Comparison of ENCODE assay signal across 2 cellular contexts in the genomic region with DNA sequence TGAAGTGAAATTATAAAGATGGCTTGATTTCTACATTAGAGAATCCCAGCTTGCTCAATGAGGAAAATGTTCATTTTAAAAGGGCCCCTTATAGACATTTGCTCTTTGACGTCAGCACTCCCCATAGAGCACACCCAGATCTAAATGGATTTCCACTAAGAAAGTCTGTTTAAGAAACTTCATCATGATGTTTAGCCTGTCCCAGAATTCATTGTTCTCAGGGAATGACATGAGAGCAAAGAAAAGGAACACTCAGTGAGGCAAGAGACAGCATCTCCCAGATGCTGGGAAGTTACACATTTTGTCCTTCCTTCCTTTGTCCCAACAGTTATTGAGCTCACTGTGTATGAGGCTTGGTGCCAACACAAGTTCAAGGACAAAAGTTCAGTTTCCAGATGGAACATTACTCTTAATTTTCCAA.
A peak's percentile ranks its signal among the peaks of the same experiment; 100 is the strongest.
TF ChIP-seq lines count a peak whose summit lies in the region.

No MANE protein-coding gene starts in this region.

TF ChIP-seq in A549, 52 proteins besides CTCF, POLR2A, EP300 and RAD21:
- TF ChIP-seq EHF (CRISPR knock-in tag; IDR thresholded peaks at IDR 0.05) (no peak; the same call in 1 of the 2 replicates), FOSB (CRISPR knock-in tag; IDR thresholded peaks at IDR 0.05) (peak; percentile 91), ZFP36 (IDR thresholded peaks at IDR 0.05; ENCODE audit: borderline replicate concordance, partially characterized antibody) (no peak), KDM5A (IDR thresholded peaks at IDR 0.05) (no peak), MYC (IDR thresholded peaks at IDR 0.05; ENCODE audit: borderline replicate concordance, low read length) (no peak), HOXA7 (CRISPR knock-in tag; IDR thresholded peaks at IDR 0.05) (peak; percentile 51; the same call in 1 of the 2 replicates), JUNB (IDR thresholded peaks at IDR 0.05) (no peak), HDAC2 (IDR thresholded peaks at IDR 0.05) (no peak), BCL3 (IDR thresholded peaks at IDR 0.05) (0 out of 3 replicates have a peak, but pooled peaks have one; percentile 16), ZC3H11A (IDR thresholded peaks at IDR 0.05) (no peak), HES2 (IDR thresholded peaks at IDR 0.05) (no peak), CHD4 (IDR thresholded peaks at IDR 0.05; ENCODE audit: borderline replicate concordance) (no peak), TP53 (CRISPR knock-in tag; IDR thresholded peaks at IDR 0.05) (no peak), GATA3 (IDR thresholded peaks at IDR 0.05; ENCODE audit: borderline replicate concordance) (no peak), ZSCAN20 (CRISPR knock-in tag; IDR thresholded peaks at IDR 0.05) (no peak), RNF2 (IDR thresholded peaks at IDR 0.05; ENCODE audit: borderline replicate concordance, low read depth) (no peak), KDM1A (IDR thresholded peaks at IDR 0.05; ENCODE audit: low read depth) (no peak), HEYL (CRISPR knock-in tag; IDR thresholded peaks at IDR 0.05) (no peak), JUN (IDR thresholded peaks at IDR 0.05) (peak; percentile 52 to 55), POLR2AphosphoS2 (conservative IDR thresholded peaks at IDR 0.05; ENCODE audit: low read length) (peak; percentile 77; the same call in 1 of the 2 replicates), SREBF2 (IDR thresholded peaks at IDR 0.05) (no peak), CBX2 (IDR thresholded peaks at IDR 0.05; ENCODE audit: borderline replicate concordance, low read depth) (no peak), TFCP2L1 (CRISPR knock-in tag; IDR thresholded peaks at IDR 0.05) (peak; percentile 81; the same call in 1 of the 2 replicates), HOXB13 (CRISPR knock-in tag; IDR thresholded peaks at IDR 0.05; ENCODE audit: low read depth) (peak; percentile 50; the same call in 1 of the 2 replicates), MAX (IDR thresholded peaks at IDR 0.05) (no peak), HOXB5 (CRISPR knock-in tag; IDR thresholded peaks at IDR 0.05) (no peak), BHLHE40 (IDR thresholded peaks at IDR 0.05; ENCODE audit: low read depth, low read length) (no peak), FOSL2 (IDR thresholded peaks at IDR 0.05) (no peak), FOSL2 (CRISPR knock-in tag; IDR thresholded peaks at IDR 0.05) (0 out of 2 replicates have a peak, but pooled peaks have one; percentile 30)
- TF ChIP-seq, protein P1, sequence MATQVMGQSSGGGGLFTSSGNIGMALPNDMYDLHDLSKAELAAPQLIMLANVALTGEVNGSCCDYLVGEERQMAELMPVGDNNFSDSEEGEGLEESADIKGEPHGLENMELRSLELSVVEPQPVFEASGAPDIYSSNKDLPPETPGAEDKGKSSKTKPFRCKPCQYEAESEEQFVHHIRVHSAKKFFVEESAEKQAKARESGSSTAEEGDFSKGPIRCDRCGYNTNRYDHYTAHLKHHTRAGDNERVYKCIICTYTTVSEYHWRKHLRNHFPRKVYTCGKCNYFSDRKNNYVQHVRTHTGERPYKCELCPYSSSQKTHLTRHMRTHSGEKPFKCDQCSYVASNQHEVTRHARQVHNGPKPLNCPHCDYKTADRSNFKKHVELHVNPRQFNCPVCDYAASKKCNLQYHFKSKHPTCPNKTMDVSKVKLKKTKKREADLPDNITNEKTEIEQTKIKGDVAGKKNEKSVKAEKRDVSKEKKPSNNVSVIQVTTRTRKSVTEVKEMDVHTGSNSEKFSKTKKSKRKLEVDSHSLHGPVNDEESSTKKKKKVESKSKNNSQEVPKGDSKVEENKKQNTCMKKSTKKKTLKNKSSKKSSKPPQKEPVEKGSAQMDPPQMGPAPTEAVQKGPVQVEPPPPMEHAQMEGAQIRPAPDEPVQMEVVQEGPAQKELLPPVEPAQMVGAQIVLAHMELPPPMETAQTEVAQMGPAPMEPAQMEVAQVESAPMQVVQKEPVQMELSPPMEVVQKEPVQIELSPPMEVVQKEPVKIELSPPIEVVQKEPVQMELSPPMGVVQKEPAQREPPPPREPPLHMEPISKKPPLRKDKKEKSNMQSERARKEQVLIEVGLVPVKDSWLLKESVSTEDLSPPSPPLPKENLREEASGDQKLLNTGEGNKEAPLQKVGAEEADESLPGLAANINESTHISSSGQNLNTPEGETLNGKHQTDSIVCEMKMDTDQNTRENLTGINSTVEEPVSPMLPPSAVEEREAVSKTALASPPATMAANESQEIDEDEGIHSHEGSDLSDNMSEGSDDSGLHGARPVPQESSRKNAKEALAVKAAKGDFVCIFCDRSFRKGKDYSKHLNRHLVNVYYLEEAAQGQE (IDR thresholded peaks at IDR 0.05), result no peak

TF ChIP-seq in HepG2, 621 proteins besides CTCF, POLR2A, EP300 and RAD21 (continues in another document):
- TF ChIP-seq HNF4A (CRISPR knock-in tag; IDR thresholded peaks at IDR 0.05), result peak; percentile 47
- TF ChIP-seq ZNF639 (CRISPR knock-in tag; conservative IDR thresholded peaks at IDR 0.05), result no peak
- TF ChIP-seq CEBPG (CRISPR knock-in tag; IDR thresholded peaks at IDR 0.05), result peak; percentile 55
- no peak for TF ChIP-seq ZNF234 (CRISPR knock-in tag; conservative IDR thresholded peaks at IDR 0.05)
- TF ChIP-seq CSRNP1 (CRISPR knock-in tag; IDR thresholded peaks at IDR 0.05), result 0 out of 2 replicates have a peak, but pooled peaks have one; percentile 18
- TF ChIP-seq SOX5 (CRISPR knock-in tag; IDR thresholded peaks at IDR 0.05; ENCODE audit: borderline replicate concordance), result peak; percentile 59
- TF ChIP-seq BRCA1 (CRISPR knock-in tag; IDR thresholded peaks at IDR 0.05), result no peak
- TF ChIP-seq, protein P2, sequence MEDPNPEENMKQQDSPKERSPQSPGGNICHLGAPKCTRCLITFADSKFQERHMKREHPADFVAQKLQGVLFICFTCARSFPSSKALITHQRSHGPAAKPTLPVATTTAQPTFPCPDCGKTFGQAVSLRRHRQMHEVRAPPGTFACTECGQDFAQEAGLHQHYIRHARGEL (CRISPR knock-in tag; IDR thresholded peaks at IDR 0.05), result no peak
- peak; percentile 24; the same call in 1 of the 2 replicates for TF ChIP-seq HDAC2 (CRISPR knock-in tag; IDR thresholded peaks at IDR 0.05)
- TF ChIP-seq REPIN1 (CRISPR knock-in tag; IDR thresholded peaks at IDR 0.05; ENCODE audit: borderline replicate concordance, low read depth), result peak; percentile 77; the same call in 1 of the 2 replicates
- peak; percentile 99 for TF ChIP-seq ZC3H13 (CRISPR knock-in tag; IDR thresholded peaks at IDR 0.05)
- TF ChIP-seq BCL6 (CRISPR knock-in tag; IDR thresholded peaks at IDR 0.05), result peak; percentile 44
- 0 out of 2 replicates have a peak, but pooled peaks have one; percentile 54 for TF ChIP-seq SMYD3 (CRISPR knock-in tag; IDR thresholded peaks at IDR 0.05)
- TF ChIP-seq ELF4 (CRISPR knock-in tag; IDR thresholded peaks at IDR 0.05; ENCODE audit: borderline replicate concordance), result 0 out of 2 replicates have a peak, but pooled peaks have one; percentile 49
- peak; percentile 71 for TF ChIP-seq POLR2AphosphoS5 (IDR thresholded peaks at IDR 0.05; ENCODE audit: low read depth, low read length)
- peak; percentile 45 for TF ChIP-seq ERF (CRISPR knock-in tag; IDR thresholded peaks at IDR 0.05)
- TF ChIP-seq, protein P3, sequence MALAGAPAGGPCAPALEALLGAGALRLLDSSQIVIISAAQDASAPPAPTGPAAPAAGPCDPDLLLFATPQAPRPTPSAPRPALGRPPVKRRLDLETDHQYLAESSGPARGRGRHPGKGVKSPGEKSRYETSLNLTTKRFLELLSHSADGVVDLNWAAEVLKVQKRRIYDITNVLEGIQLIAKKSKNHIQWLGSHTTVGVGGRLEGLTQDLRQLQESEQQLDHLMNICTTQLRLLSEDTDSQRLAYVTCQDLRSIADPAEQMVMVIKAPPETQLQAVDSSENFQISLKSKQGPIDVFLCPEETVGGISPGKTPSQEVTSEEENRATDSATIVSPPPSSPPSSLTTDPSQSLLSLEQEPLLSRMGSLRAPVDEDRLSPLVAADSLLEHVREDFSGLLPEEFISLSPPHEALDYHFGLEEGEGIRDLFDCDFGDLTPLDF (CRISPR knock-in tag; IDR thresholded peaks at IDR 0.05), result no peak
- peak; percentile 39 for TF ChIP-seq HNRNPK (IDR thresholded peaks at IDR 0.05; ENCODE audit: low read depth, low read length, poor library complexity, severe bottlenecking)
- peak; percentile 47; the same call in 1 of the 2 replicates for TF ChIP-seq ZNF143 (CRISPR knock-in tag; IDR thresholded peaks at IDR 0.05)
- peak; percentile 49; the same call in 1 of the 2 replicates for TF ChIP-seq THRA (CRISPR knock-in tag; IDR thresholded peaks at IDR 0.05; ENCODE audit: borderline replicate concordance)
- TF ChIP-seq ZNF205 (CRISPR knock-in tag; IDR thresholded peaks at IDR 0.05), result peak; percentile 94
- TF ChIP-seq SSRP1 (CRISPR knock-in tag; IDR thresholded peaks at IDR 0.05), result 0 out of 2 replicates have a peak, but pooled peaks have one; percentile 86
- 0 out of 2 replicates have a peak, but pooled peaks have one; percentile 25 for TF ChIP-seq SP5 (CRISPR knock-in tag; IDR thresholded peaks at IDR 0.05; ENCODE audit: borderline replicate concordance, low read depth)
- TF ChIP-seq GATAD2A (CRISPR knock-in tag; IDR thresholded peaks at IDR 0.05), result 0 out of 2 replicates have a peak, but pooled peaks have one; percentile 20
- TF ChIP-seq RBFOX2 (IDR thresholded peaks at IDR 0.05; ENCODE audit: low read depth, low read length), result peak; percentile 58
- TF ChIP-seq U2AF2 (IDR thresholded peaks at IDR 0.05; ENCODE audit: low read depth, low read length), result no peak
- TF ChIP-seq ZNF17 (CRISPR knock-in tag; IDR thresholded peaks at IDR 0.05), result no peak
- TF ChIP-seq NR2F6 (IDR thresholded peaks at IDR 0.05), result no peak; the same call in 1 of the 2 replicates
- peak; percentile 76 for TF ChIP-seq NR2F6 (CRISPR knock-in tag; IDR thresholded peaks at IDR 0.05)
- TF ChIP-seq EED (CRISPR knock-in tag; IDR thresholded peaks at IDR 0.05), result no peak
- no peak for TF ChIP-seq ZNF788 (CRISPR knock-in tag; IDR thresholded peaks at IDR 0.05; ENCODE audit: borderline replicate concordance)
- TF ChIP-seq ZNF615 (CRISPR knock-in tag; IDR thresholded peaks at IDR 0.05; ENCODE audit: borderline replicate concordance), result no peak
- 0 out of 2 replicates have a peak, but pooled peaks have one; percentile 20 for TF ChIP-seq CBFB (CRISPR knock-in tag; IDR thresholded peaks at IDR 0.05)
- peak; percentile 100 for TF ChIP-seq RBM22 (optimal IDR thresholded peaks at IDR 0.05; ENCODE audit: low read length)
- TF ChIP-seq, protein P4, sequence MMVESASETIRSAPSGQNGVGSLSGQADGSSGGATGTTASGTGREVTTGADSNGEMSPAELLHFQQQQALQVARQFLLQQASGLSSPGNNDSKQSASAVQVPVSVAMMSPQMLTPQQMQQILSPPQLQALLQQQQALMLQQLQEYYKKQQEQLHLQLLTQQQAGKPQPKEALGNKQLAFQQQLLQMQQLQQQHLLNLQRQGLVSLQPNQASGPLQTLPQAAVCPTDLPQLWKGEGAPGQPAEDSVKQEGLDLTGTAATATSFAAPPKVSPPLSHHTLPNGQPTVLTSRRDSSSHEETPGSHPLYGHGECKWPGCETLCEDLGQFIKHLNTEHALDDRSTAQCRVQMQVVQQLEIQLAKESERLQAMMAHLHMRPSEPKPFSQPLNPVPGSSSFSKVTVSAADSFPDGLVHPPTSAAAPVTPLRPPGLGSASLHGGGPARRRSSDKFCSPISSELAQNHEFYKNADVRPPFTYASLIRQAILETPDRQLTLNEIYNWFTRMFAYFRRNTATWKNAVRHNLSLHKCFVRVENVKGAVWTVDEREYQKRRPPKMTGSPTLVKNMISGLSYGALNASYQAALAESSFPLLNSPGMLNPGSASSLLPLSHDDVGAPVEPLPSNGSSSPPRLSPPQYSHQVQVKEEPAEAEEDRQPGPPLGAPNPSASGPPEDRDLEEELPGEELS (CRISPR knock-in tag; IDR thresholded peaks at IDR 0.05), result peak; percentile 40; the same call in 1 of the 2 replicates
- peak; percentile 24; the same call in 1 of the 2 replicates for TF ChIP-seq HMG20A (CRISPR knock-in tag; IDR thresholded peaks at IDR 0.05; ENCODE audit: borderline replicate concordance)
- TF ChIP-seq ZMAT5 (CRISPR knock-in tag; IDR thresholded peaks at IDR 0.05; ENCODE audit: borderline replicate concordance, low read depth), result no peak
- TF ChIP-seq ZNF331 (CRISPR knock-in tag; IDR thresholded peaks at IDR 0.05), result peak; percentile 34; the same call in 1 of the 2 replicates
- TF ChIP-seq CREB1 (IDR thresholded peaks at IDR 0.05), result no peak
- TF ChIP-seq CREB1 (CRISPR knock-in tag; IDR thresholded peaks at IDR 0.05), result 0 out of 2 replicates have a peak, but pooled peaks have one; percentile 51
- no peak for TF ChIP-seq LCORL (IDR thresholded peaks at IDR 0.05)
- TF ChIP-seq LCORL (CRISPR knock-in tag; IDR thresholded peaks at IDR 0.05), result 0 out of 2 replicates have a peak, but pooled peaks have one; percentile 37
- TF ChIP-seq ZNF292 (CRISPR knock-in tag; IDR thresholded peaks at IDR 0.05; ENCODE audit: borderline replicate concordance, low read depth), result no peak
- peak; percentile 4; the same call in 1 of the 2 replicates for TF ChIP-seq KAT8 (CRISPR knock-in tag; IDR thresholded peaks at IDR 0.05)
- no peak for TF ChIP-seq ZZZ3 (CRISPR knock-in tag; IDR thresholded peaks at IDR 0.05; ENCODE audit: borderline replicate concordance)
- peak; percentile 13; the same call in 1 of the 2 replicates for TF ChIP-seq STAG1 (CRISPR knock-in tag; IDR thresholded peaks at IDR 0.05)
